In the genomic region with DNA sequence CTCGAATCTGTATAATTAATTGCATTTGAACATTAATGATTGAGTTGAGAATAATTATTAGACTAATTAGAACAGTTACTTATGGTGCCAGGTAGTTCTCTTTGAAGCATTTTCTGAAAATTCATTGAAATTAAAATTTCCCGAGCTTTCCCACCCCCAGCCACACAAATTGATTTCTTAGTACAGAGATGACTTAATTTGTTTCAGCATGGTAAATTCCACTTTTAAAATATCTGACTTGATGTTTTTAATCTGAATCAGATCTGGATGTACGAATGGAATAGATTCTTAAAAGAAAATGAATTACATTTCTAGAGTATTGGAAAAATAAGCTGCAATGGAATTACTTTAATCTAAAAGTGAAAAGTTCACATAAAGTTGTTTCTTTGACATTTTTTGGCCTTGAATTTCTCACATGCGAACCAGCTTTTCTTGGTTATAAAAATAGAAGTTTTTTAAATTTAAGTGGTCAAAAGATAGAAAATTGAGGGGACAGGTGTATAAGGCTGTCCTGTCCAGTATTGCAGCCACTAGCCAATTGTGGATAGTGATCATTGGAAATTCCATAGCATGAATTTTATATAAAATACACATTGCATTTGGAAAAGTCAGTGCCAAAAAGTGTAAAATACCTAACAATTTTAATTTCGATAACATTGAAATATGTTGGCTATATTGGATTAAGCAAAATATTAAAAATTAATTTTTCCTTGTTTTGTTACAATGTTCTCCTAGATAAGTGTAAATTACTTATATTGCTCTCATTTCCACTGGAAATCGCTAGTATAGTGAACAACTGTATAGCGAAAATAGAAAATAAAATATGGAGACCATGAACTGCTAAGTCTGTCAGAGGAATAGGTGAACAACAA, we compare ENCODE assay signal across 8 cellular contexts.
DNase-seq lines count a peak whose midpoint lies in the region; ATAC-seq and TF ChIP-seq lines count a peak whose summit lies in the region.

No MANE protein-coding gene starts in this region.

- H3K9me3 ChIP-seq in AG04450 (ENCODE audit: control insufficient read depth, insufficient read depth, low read length) (no peaks in the 10 kb centered on the region), HUES64 (ENCODE audit: insufficient read depth, low read depth, low read length) (no peaks in the 10 kb centered on the region), breast epithelium (no peaks in the 10 kb centered on the region), muscle layer of duodenum (ENCODE audit: control insufficient read depth in 1 of 2, low read length in 2 of 2) (no peaks in the 10 kb centered on the region)

- DNase-seq in AG04450 (ENCODE audit: low read depth, low spot score) (no peak), breast epithelium (ENCODE audit: low spot score in 2 of 2) (no peak), NCI-H146 (lab: John Stamatoyannopoulos, UW) (no peak), cerebellar nuclear complex (lab: John Stamatoyannopoulos, UW) (no peak)

- 1% methylated on average over 5 of the region's 7 CpGs for WGBS in HUES64

- POLR2A ChIA-PET in AG04450 (lab: Yijun Ruan, JAX): interaction anchor here (0.6 to 6.8 kb wide), 29 partner anchors 12 to 1818 kb away, joined by 3 to 167 read pairs (median 7); a partner anchor contains a TSS

- no peak for TF ChIP-seq POLR2A in breast epithelium (IDR thresholded peaks at IDR 0.05)

- no peak for TF ChIP-seq CTCF in AG04450 (IDR thresholded peaks at IDR 0.05; ENCODE audit: low read depth, low read length)
- TF ChIP-seq CTCF in breast epithelium (IDR thresholded peaks at IDR 0.05): no peak

- no peak overlapping the region for H3K27ac ChIP-seq in AG04450 (ENCODE audit: low read depth, low read length)
- peak overlapping the region; percentile 94 for H3K27ac ChIP-seq in HUES64 (ENCODE audit: low read depth, low read length)
- peak overlapping the region; percentile 94 to 95 for H3K27ac ChIP-seq in breast epithelium
- H3K27ac ChIP-seq in muscle layer of duodenum (ENCODE audit: low read length): peak overlapping the region; percentile 95

- ATAC-seq in GM19467 (IDR thresholded peaks at IDR 0.05; ENCODE audit: unreplicated experiment) (no peak), HG03039 (IDR thresholded peaks at IDR 0.05; ENCODE audit: unreplicated experiment) (no peak)

- H3K4me3 ChIP-seq in AG04450 (ENCODE audit: low read depth, low read length) (peak overlapping the region; percentile 63; the same call in 1 of the 2 replicates), HUES64 (ENCODE audit: low read length) (peak overlapping the region; percentile 78), breast epithelium (peak overlapping the region; percentile 51 to 79 (median 69)), muscle layer of duodenum (ENCODE audit: low read depth in 1 of 2, low read length in 2 of 2) (peak overlapping the region; percentile 63 to 72)

- intact Hi-C loops in breast epithelium (cut with DNase I; ENCODE audit: low total_unique reads): loop anchor here (5.0 kb wide), 1 partner anchor 333 kb away; a partner anchor contains a TSS

- H3K36me3 ChIP-seq in HUES64 (ENCODE audit: insufficient read depth, low read length): no peaks in the 10 kb centered on the region
- H3K36me3 ChIP-seq in breast epithelium: no peaks in the 10 kb centered on the region
- H3K36me3 ChIP-seq in muscle layer of duodenum (ENCODE audit: control insufficient read depth in 1 of 2, insufficient read depth in 2 of 2, low read length in 2 of 2): no peaks in the 10 kb centered on the region

- H3K27me3 ChIP-seq in AG04450 (ENCODE audit: control insufficient read depth, insufficient read depth, low read length) (no peaks in the 10 kb centered on the region), HUES64 (ENCODE audit: insufficient read depth, low read length) (no peaks in the 10 kb centered on the region), breast epithelium (no peaks in the 10 kb centered on the region), muscle layer of duodenum (ENCODE audit: low read depth, low read length) (no peaks in the 10 kb centered on the region)

- peaks cover 30% of the 10 kb centered on the region for H3K4me1 ChIP-seq in HUES64 (ENCODE audit: insufficient read depth, low read length)
- no peaks in the 10 kb centered on the region for H3K4me1 ChIP-seq in breast epithelium
- peaks cover 9 to 15% of the 10 kb centered on the region in 2 donors for H3K4me1 ChIP-seq in muscle layer of duodenum (ENCODE audit: control insufficient read depth in 1 of 2, insufficient read depth in 2 of 2, low read length in 2 of 2)

- CTCF ChIA-PET in AG04450 (lab: Charles Lee): interaction anchor here (0.6 to 5.2 kb wide), 7 partner anchors 12 to 682 kb away, joined by 3 to 57 read pairs (median 4); a partner anchor contains a TSS

- peak overlapping the region; percentile 98 for H3K9ac ChIP-seq in HUES64 (ENCODE audit: low read depth, low read length)
